ENCODE assay signal across 11 cellular contexts in the genomic region with DNA sequence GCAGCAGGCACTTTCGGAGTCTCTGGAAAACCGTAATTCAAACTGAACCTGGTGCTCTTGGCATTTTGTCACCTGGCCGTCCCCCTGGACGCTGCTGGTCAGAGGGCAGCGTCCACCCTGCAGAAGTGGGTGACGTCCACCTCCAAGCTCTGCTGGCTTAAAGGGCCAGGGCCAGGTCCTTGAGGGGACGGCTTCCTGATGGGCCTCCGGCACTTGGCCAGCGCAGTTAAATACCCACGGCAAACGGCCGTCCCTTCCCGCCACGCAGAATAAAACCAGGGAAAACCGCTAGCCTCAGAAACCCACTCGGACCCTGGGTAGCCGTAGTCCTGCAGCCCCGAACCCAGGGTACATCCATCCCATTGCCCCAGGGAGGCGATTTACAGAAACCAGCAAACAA.
A peak's percentile ranks its signal among the peaks of the same experiment; 100 is the strongest.
DNase-seq lines count a peak whose midpoint lies in the region; ATAC-seq and TF ChIP-seq lines count a peak whose summit lies in the region.
"Had no signal": no experiment of that assay in that cellular context is flagged by ENCODE, and none has a peak within 500 bp of the region (broad histone marks: within the 10 kb centered on the region; RNA-seq: fewer than 3 reads in every experiment).

No MANE protein-coding gene starts in this region.

- no peak overlapping the region for H3K9ac ChIP-seq in mesendoderm (ENCODE audit: low read length)

- H3K9me3 Mint-ChIP-seq in activated T-cell treated with anti-CD3 and anti-CD28 coated beads, Interleukin-2, amount 50 U/mL, for 24 hours: peaks cover 8% of the 10 kb centered on the region
- peaks cover under 1% of the 10 kb centered on the region for H3K9me3 Mint-ChIP-seq in activated T-helper 2 cell treated with anti-CD3 and anti-CD28 coated beads, Interferon-gamma antibody, Interleukin-2, Interleukin-4, amounts not matched to agents 10 μg/mL and 5 μg/mL and 100 μg/mL, durations not matched to agents 14 hours and 24 hours and 36 hours

- H3K27ac ChIP-seq in lower lobe of right lung (peak overlapping the region; percentile 91), thyroid gland (peak overlapping the region in 2 of 3 donors; percentile 82 to 85), mesendoderm (ENCODE audit: low read depth, low read length) (no peak overlapping the region)

- no peaks in the 10 kb centered on the region for H3K27me3 ChIP-seq in lower lobe of right lung (ENCODE audit: low read depth)
- no peaks in the 10 kb centered on the region for H3K27me3 ChIP-seq in thyroid gland
- H3K27me3 ChIP-seq in mesendoderm (ENCODE audit: insufficient read depth, low read length, poor library complexity): no peaks in the 10 kb centered on the region

- no peak for TF ChIP-seq POLR2A in thyroid gland (IDR thresholded peaks at IDR 0.05)

- H3K9me3 ChIP-seq in lower lobe of right lung (no peaks in the 10 kb centered on the region), thyroid gland (no peaks in the 10 kb centered on the region)

- no peak overlapping the region for H4K5ac ChIP-seq in mesendoderm (ENCODE audit: low read length)

- H3K36me3 ChIP-seq in lower lobe of right lung: no peaks in the 10 kb centered on the region
- H3K36me3 ChIP-seq in thyroid gland: no peaks in the 10 kb centered on the region
- H3K36me3 ChIP-seq in mesendoderm (ENCODE audit: control insufficient read depth, insufficient read depth, low read length): no peaks in the 10 kb centered on the region

- ATAC-seq in lower lobe of right lung: no peak

- intact Hi-C loops in activated T-helper 2 cell treated with anti-CD3 and anti-CD28 coated beads, Interferon-gamma antibody, Interleukin-2, Interleukin-4, amounts not matched to agents 10 μg/mL and 5 μg/mL and 100 μg/mL, durations not matched to agents 14 hours and 24 hours and 36 hours (cut with micrococcal nuclease): loop anchor here (1.0 to 5.0 kb wide), 5 partner anchors 16 to 321 kb away; a partner anchor contains a TSS
- intact Hi-C loops in lower lobe of right lung (cut with DNase I): no loop called here
- intact Hi-C loops in thyroid gland (cut with DNase I): no loop called here

- no peak overlapping the region for H3K23ac ChIP-seq in mesendoderm (ENCODE audit: low read length)

- peak overlapping the region; percentile 78 for H3K4me3 Mint-ChIP-seq in activated T-cell treated with anti-CD3 and anti-CD28 coated beads, Interleukin-2, amount 50 U/mL, for 24 hours
- peak overlapping the region; percentile 74 for H3K4me3 Mint-ChIP-seq in activated T-helper 2 cell treated with anti-CD3 and anti-CD28 coated beads, Interferon-gamma antibody, Interleukin-2, Interleukin-4, amounts not matched to agents 10 μg/mL and 5 μg/mL and 100 μg/mL, durations not matched to agents 14 hours and 24 hours and 36 hours (ENCODE audit: low read depth)

- no peak for TF ChIP-seq CTCF in lower lobe of right lung (IDR thresholded peaks at IDR 0.05)
- TF ChIP-seq CTCF in thyroid gland (IDR thresholded peaks at IDR 0.05): no peak

- DNase-seq in activated T-cell treated with anti-CD3 and anti-CD28 coated beads, Interleukin-2, amount 50 U/mL, for 24 hours: no peak
- no peak for DNase-seq in activated T-cell treated with anti-CD3 and anti-CD28 coated beads for 4 hours
- DNase-seq in activated T-helper 2 cell treated with anti-CD3 and anti-CD28 coated beads, Interferon-gamma antibody, Interleukin-2, Interleukin-4, amounts not matched to agents 10 μg/mL and 5 μg/mL and 100 μg/mL, durations not matched to agents 14 hours and 24 hours and 36 hours (ENCODE audit: low spot score): no peak
- DNase-seq in lower lobe of right lung: no peak
- DNase-seq in thyroid gland: no peak
- DNase-seq in mesendoderm: no peak
- DNase-seq in stimulated activated CD4-positive, alpha-beta T cell treated with anti-CD3 and anti-CD28 coated beads, Interleukin-4, amount 100 ng/mL, for 24 hours: no peak
- DNase-seq in activated CD8-positive, alpha-beta memory T cell treated with anti-CD3 and anti-CD28 coated beads for 24 hours: no peak
- DNase-seq: DMS153, mammary epithelial cell had no signal

- no peak overlapping the region for H4K8ac ChIP-seq in mesendoderm (ENCODE audit: low read depth, low read length)

- no peak overlapping the region for H2BK5ac ChIP-seq in mesendoderm (ENCODE audit: low read length)

- H3K4me2 ChIP-seq in mesendoderm (ENCODE audit: low read length): no peak overlapping the region

- H3K79me2 ChIP-seq in mesendoderm (ENCODE audit: control insufficient read depth, insufficient read depth, low read length): no peaks in the 10 kb centered on the region

- H2AK5ac ChIP-seq in mesendoderm (ENCODE audit: low read length): no peak overlapping the region

- no peak overlapping the region for H2BK120ac ChIP-seq in mesendoderm (ENCODE audit: low read depth, low read length)

- H3K18ac ChIP-seq in mesendoderm (ENCODE audit: low read length): no peak overlapping the region

- peaks cover 58% of the 10 kb centered on the region for H3K36me3 Mint-ChIP-seq in activated T-cell treated with anti-CD3 and anti-CD28 coated beads, Interleukin-2, amount 50 U/mL, for 24 hours (ENCODE audit: low read depth)
- peaks cover 40% of the 10 kb centered on the region for H3K36me3 Mint-ChIP-seq in activated T-helper 2 cell treated with anti-CD3 and anti-CD28 coated beads, Interferon-gamma antibody, Interleukin-2, Interleukin-4, amounts not matched to agents 10 μg/mL and 5 μg/mL and 100 μg/mL, durations not matched to agents 14 hours and 24 hours and 36 hours (ENCODE audit: low read depth)

- no peaks in the 10 kb centered on the region for H3K27me3 Mint-ChIP-seq in activated T-cell treated with anti-CD3 and anti-CD28 coated beads, Interleukin-2, amount 50 U/mL, for 24 hours
- no peaks in the 10 kb centered on the region for H3K27me3 Mint-ChIP-seq in activated T-helper 2 cell treated with anti-CD3 and anti-CD28 coated beads, Interferon-gamma antibody, Interleukin-2, Interleukin-4, amounts not matched to agents 10 μg/mL and 5 μg/mL and 100 μg/mL, durations not matched to agents 14 hours and 24 hours and 36 hours (ENCODE audit: low read depth)
- H3K27me3 Mint-ChIP-seq: activated CD8-positive, alpha-beta memory T cell treated with anti-CD3 and anti-CD28 coated beads, Interleukin-2, amount 10 ng/mL, durations not matched to agents 7 days and 5 days had no signal

- WGBS in thyroid gland, 2 donors: 69 to 82% methylated on average over 14 to 19 of the region's 19 CpGs
- WGBS in mesendoderm (ENCODE audit: extremely low coverage, insufficient coverage, low lambda C conversion rate): no CpG with 5 or more reads among the region's 19 CpGs

- no peak overlapping the region for H3K4ac ChIP-seq in mesendoderm (ENCODE audit: low read depth, low read length)

- H3K4me3 ChIP-seq in lower lobe of right lung: peak overlapping the region; percentile 25
- H3K4me3 ChIP-seq in thyroid gland (replicated peaks in 1 of 3): no peak overlapping the region
- H3K4me3 ChIP-seq in mesendoderm (ENCODE audit: low read length): no peak overlapping the region

- H3K4me1 ChIP-seq in lower lobe of right lung (peaks cover 41% of the 10 kb centered on the region), thyroid gland (peaks cover 0 to 36% of the 10 kb centered on the region in 2 donors), mesendoderm (ENCODE audit: control insufficient read depth, low read depth, low read length) (peaks cover 8% of the 10 kb centered on the region)

- H3K79me1 ChIP-seq in mesendoderm (ENCODE audit: low read length): no peaks in the 10 kb centered on the region

- H3K56ac ChIP-seq in mesendoderm (ENCODE audit: low read length): no peak overlapping the region

- peak overlapping the region; percentile 100 for H3K27ac Mint-ChIP-seq in activated T-cell treated with anti-CD3 and anti-CD28 coated beads, Interleukin-2, amount 50 U/mL, for 24 hours
- peak overlapping the region; percentile 99 for H3K27ac Mint-ChIP-seq in activated T-helper 2 cell treated with anti-CD3 and anti-CD28 coated beads, Interferon-gamma antibody, Interleukin-2, Interleukin-4, amounts not matched to agents 10 μg/mL and 5 μg/mL and 100 μg/mL, durations not matched to agents 14 hours and 24 hours and 36 hours

- H2BK15ac ChIP-seq in mesendoderm (replicated peaks; ENCODE audit: low read depth): no peak overlapping the region

- peaks cover 71% of the 10 kb centered on the region for H3K4me1 Mint-ChIP-seq in activated T-cell treated with anti-CD3 and anti-CD28 coated beads, Interleukin-2, amount 50 U/mL, for 24 hours (ENCODE audit: low read depth)
- peaks cover 35% of the 10 kb centered on the region for H3K4me1 Mint-ChIP-seq in activated T-helper 2 cell treated with anti-CD3 and anti-CD28 coated beads, Interferon-gamma antibody, Interleukin-2, Interleukin-4, amounts not matched to agents 10 μg/mL and 5 μg/mL and 100 μg/mL, durations not matched to agents 14 hours and 24 hours and 36 hours (ENCODE audit: low read depth)
